In genomic region chr4:49098034-49098759, GRCh38 we compare ENCODE assay signal across 7 cellular contexts.
DNase-seq lines count a peak whose midpoint lies in the region; ATAC-seq and TF ChIP-seq lines count a peak whose summit lies in the region.
"Not testable (repeated sequence)": the region's sequence is repeated elsewhere in the genome, so short reads cannot be mapped to it uniquely, and the experiment has no call there.

No MANE protein-coding gene starts in this region.

- RAD21 ChIA-PET in HCT116 (lab: Charles Lee; ENCODE audit: low non-redundant PET in 1 of 2, low total read pairs in 2 of 2, uncharacterized antibody in 2 of 2, unreplicated experiment in 2 of 2) = not testable (repeated sequence)

- WGBS in heart right ventricle, 2 donors = 62 to 75% methylated on average over 14 of the region's 14 CpGs
- 36% methylated on average over 14 of the region's 14 CpGs for WGBS in right lobe of liver (ENCODE audit: insufficient coverage, low coverage, low lambda C conversion rate, missing lambda C conversion rate)

- not testable (repeated sequence) for H3K4me1 ChIP-seq in HCT116 (ENCODE audit: control insufficient read depth in 1 of 2, insufficient read depth in 2 of 2, low read length in 2 of 2); heart right ventricle; right lobe of liver

- intact Hi-C loops in HCT116 (cut with micrococcal nuclease); heart right ventricle (cut with DNase I); right lobe of liver (cut with DNase I): not testable (repeated sequence)

- H3K4me3 Mint-ChIP-seq in activated T-helper 17 cell treated with anti-CD3 and anti-CD28 coated beads, Interleukin-2, amount 50 U/mL, for 72 hours; natural killer cell treated with Interleukin-12 subunit alpha and Interleukin-12 subunit beta and Interleukin-15 and Interleukin-18, amount 100 ng/mL, for 72 hours; stimulated activated memory B cell treated with anti-CD40 and anti-IgM and Interleukin-4, amounts not matched to agents 10 μg/mL and 1 μg/mL and 100 μg/mL, for 72 hours: not testable (repeated sequence)

- POLR2A ChIA-PET in HCT116 (lab: Charles Lee) = not testable (repeated sequence)

- not testable (repeated sequence) for TF ChIP-seq CTCF in HCT116 (IDR thresholded peaks at IDR 0.05 in 2 of 3, conservative IDR thresholded peaks at IDR 0.05 in 1 of 3; ENCODE audit: borderline replicate concordance in 1 of 3, insufficient read depth in 1 of 3, low read depth in 2 of 3, low read length in 2 of 3); heart right ventricle (IDR thresholded peaks at IDR 0.05); right lobe of liver (IDR thresholded peaks at IDR 0.05)

- not testable (repeated sequence) for H3K27ac ChIP-seq in HCT116 (ENCODE audit: low read depth, low read length); heart right ventricle; right lobe of liver

- H3K36me3 Mint-ChIP-seq in activated T-helper 17 cell treated with anti-CD3 and anti-CD28 coated beads, Interleukin-2, amount 50 U/mL, for 72 hours (ENCODE audit: low read depth) = not testable (repeated sequence)
- H3K36me3 Mint-ChIP-seq in natural killer cell treated with Interleukin-12 subunit alpha and Interleukin-12 subunit beta and Interleukin-15 and Interleukin-18, amount 100 ng/mL, for 72 hours = peaks cover 62% of the 10 kb centered on the region
- H3K36me3 Mint-ChIP-seq in stimulated activated memory B cell treated with anti-CD40 and anti-IgM and Interleukin-4, amounts not matched to agents 10 μg/mL and 1 μg/mL and 100 μg/mL, for 72 hours = peaks cover 53% of the 10 kb centered on the region

- not testable (repeated sequence) for H3K4me3 ChIP-seq in HCT116 (replicated peaks in 1 of 2; ENCODE audit: low read depth in 1 of 2, low read length in 2 of 2); heart right ventricle; right lobe of liver

- BruUV-seq in HCT116 (replicated peaks; lab: Mats Ljungman, UMichigan) = not testable (repeated sequence)

- not testable (repeated sequence) for H2AFZ ChIP-seq in HCT116 (ENCODE audit: low read depth, low read length, poor library complexity, severe bottlenecking)

- H3K79me2 ChIP-seq in HCT116 (ENCODE audit: insufficient read depth, low read length) = not testable (repeated sequence)

- DNase-seq in HCT116 (ENCODE audit: low read depth, low spot score); heart right ventricle; right lobe of liver; natural killer cell treated with Interleukin-12 subunit alpha and Interleukin-12 subunit beta and Interleukin-15 and Interleukin-18, amount 100 ng/mL, for 72 hours (ENCODE audit: low spot score): not testable (repeated sequence)

- H4K20me1 ChIP-seq in HCT116 (ENCODE audit: insufficient read depth) = not testable (repeated sequence)

- not testable (repeated sequence) for H3K4me1 Mint-ChIP-seq in activated T-helper 17 cell treated with anti-CD3 and anti-CD28 coated beads, Interleukin-2, amount 50 U/mL, for 72 hours; natural killer cell treated with Interleukin-12 subunit alpha and Interleukin-12 subunit beta and Interleukin-15 and Interleukin-18, amount 100 ng/mL, for 72 hours (ENCODE audit: low read depth in 2 of 2); stimulated activated memory B cell treated with anti-CD40 and anti-IgM and Interleukin-4, amounts not matched to agents 10 μg/mL and 1 μg/mL and 100 μg/mL, for 72 hours

- H3K9me3 Mint-ChIP-seq in activated T-helper 17 cell treated with anti-CD3 and anti-CD28 coated beads, Interleukin-2, amount 50 U/mL, for 72 hours = peaks cover 34% of the 10 kb centered on the region
- peaks cover 61% of the 10 kb centered on the region for H3K9me3 Mint-ChIP-seq in natural killer cell treated with Interleukin-12 subunit alpha and Interleukin-12 subunit beta and Interleukin-15 and Interleukin-18, amount 100 ng/mL, for 72 hours
- H3K9me3 Mint-ChIP-seq in stimulated activated memory B cell treated with anti-CD40 and anti-IgM and Interleukin-4, amounts not matched to agents 10 μg/mL and 1 μg/mL and 100 μg/mL, for 72 hours = peaks cover 63% of the 10 kb centered on the region

- CTCF ChIA-PET in HCT116 (lab: Charles Lee) = not testable (repeated sequence)

- not testable (repeated sequence) for H3K27me3 ChIP-seq in HCT116 (ENCODE audit: insufficient read depth, low read length); heart right ventricle; right lobe of liver

- H3K4me2 ChIP-seq in HCT116 (ENCODE audit: low read length) = not testable (repeated sequence)

- not testable (repeated sequence) for TF ChIP-seq RAD21 in HCT116 (IDR thresholded peaks at IDR 0.05; ENCODE audit: low read depth)

- H3K9me2 ChIP-seq in HCT116 (ENCODE audit: insufficient read depth) = not testable (repeated sequence)

- H3K27me3 Mint-ChIP-seq in activated T-helper 17 cell treated with anti-CD3 and anti-CD28 coated beads, Interleukin-2, amount 50 U/mL, for 72 hours; natural killer cell treated with Interleukin-12 subunit alpha and Interleukin-12 subunit beta and Interleukin-15 and Interleukin-18, amount 100 ng/mL, for 72 hours; stimulated activated memory B cell treated with anti-CD40 and anti-IgM and Interleukin-4, amounts not matched to agents 10 μg/mL and 1 μg/mL and 100 μg/mL, for 72 hours: not testable (repeated sequence)

- TF ChIP-seq POLR2A in HCT116 (IDR thresholded peaks at IDR 0.05; ENCODE audit: borderline replicate concordance, extremely low read depth, insufficient read depth, insufficient read length); right lobe of liver (IDR thresholded peaks at IDR 0.05): not testable (repeated sequence)

- ATAC-seq in HCT116 (peak; percentile 18; the same call in 1 of the 2 replicates), esophagus mucosa (peak; percentile 45), heart right ventricle (peak in 7 of 8 donors; percentile 4 to 46 (median 23)), right lobe of liver (peak; percentile 9 to 24 (median 16))
- ATAC-seq in activated T-helper 17 cell treated with anti-CD3 and anti-CD28 coated beads, Interleukin-2, amount 50 U/mL, for 72 hours (replicated peaks) = peak; percentile 8
- peak; percentile 13 to 26 for ATAC-seq in natural killer cell treated with Interleukin-12 subunit alpha and Interleukin-12 subunit beta and Interleukin-15 and Interleukin-18, amount 100 ng/mL, for 72 hours
- ATAC-seq in stimulated activated memory B cell treated with anti-CD40 and anti-IgM and Interleukin-4, amounts not matched to agents 10 μg/mL and 1 μg/mL and 100 μg/mL, for 72 hours = peak; percentile 11

- not testable (repeated sequence) for H3K36me3 ChIP-seq in HCT116 (ENCODE audit: control insufficient read depth in 1 of 2, insufficient read depth in 2 of 2, low read length in 2 of 2); heart right ventricle; right lobe of liver

- H3K9ac ChIP-seq in HCT116 (ENCODE audit: low read length) = not testable (repeated sequence)

- not testable (repeated sequence) for H3K27ac Mint-ChIP-seq in activated T-helper 17 cell treated with anti-CD3 and anti-CD28 coated beads, Interleukin-2, amount 50 U/mL, for 72 hours; natural killer cell treated with Interleukin-12 subunit alpha and Interleukin-12 subunit beta and Interleukin-15 and Interleukin-18, amount 100 ng/mL, for 72 hours; stimulated activated memory B cell treated with anti-CD40 and anti-IgM and Interleukin-4, amounts not matched to agents 10 μg/mL and 1 μg/mL and 100 μg/mL, for 72 hours

- peaks cover 41 to 52% of the 10 kb centered on the region in 2 experiments; a peak in 3 of 4 replicates for H3K9me3 ChIP-seq in HCT116 (ENCODE audit: control insufficient read depth in 1 of 2, insufficient read depth in 1 of 2, low read depth in 1 of 2, low read length in 2 of 2)
- H3K9me3 ChIP-seq in heart right ventricle = peaks cover 0 to 64% (median 32%) of the 10 kb centered on the region in 11 donors
- H3K9me3 ChIP-seq in right lobe of liver = not testable (repeated sequence)
